In genomic region chr22:50641696-50642607, GRCh38 we compare ENCODE assay signal across 8 cellular contexts. TPM values are rescaled to one million over a fixed set of nuclear protein-coding genes. Genes with fewer than 3 reads are reported as not detected.
DNase-seq lines count a peak whose midpoint lies in the region; ATAC-seq and TF ChIP-seq lines count a peak whose summit lies in the region.

No MANE protein-coding gene starts in this region.

- ATAC-seq in body of pancreas (peak; percentile 18), GM19351 (IDR thresholded peaks at IDR 0.05; ENCODE audit: unreplicated experiment) (no peak), HG03196 (IDR thresholded peaks at IDR 0.05; ENCODE audit: unreplicated experiment) (no peak)

- DNase-seq in GM23248 (peak; percentile 40), body of pancreas (no peak), sigmoid colon (peak; percentile 64), ACHN (no peak), Kasumi-1 (lab: John Stamatoyannopoulos, UW) (no peak)

- H3K9me3 ChIP-seq in GM23248 (ENCODE audit: low read depth) (no peaks in the 10 kb centered on the region), body of pancreas (no peaks in the 10 kb centered on the region), iPS-18c (ENCODE audit: control insufficient read depth, insufficient read depth, low read length) (no peaks in the 10 kb centered on the region), sigmoid colon (no peaks in the 10 kb centered on the region)

- H3K4me1 ChIP-seq in GM23248 (ENCODE audit: insufficient read depth) (no peaks in the 10 kb centered on the region), body of pancreas (peaks cover 7% of the 10 kb centered on the region), sigmoid colon (peaks cover 0 to 11% (median 2%) of the 10 kb centered on the region in 4 donors)

- H4K20me1 ChIP-seq in GM23248 (ENCODE audit: insufficient read depth): no peaks in the 10 kb centered on the region

- TF ChIP-seq POLR2A in body of pancreas (IDR thresholded peaks at IDR 0.05) (no peak), sigmoid colon (IDR thresholded peaks at IDR 0.05) (no peak)

- no peaks in the 10 kb centered on the region for H3F3A ChIP-seq in GM23248 (ENCODE audit: insufficient read depth)

- H3K4me2 ChIP-seq in GM23248 (ENCODE audit: unreplicated experiment): no peak overlapping the region

- H3K36me3 ChIP-seq in GM23248 (ENCODE audit: low read depth) (no peaks in the 10 kb centered on the region), body of pancreas (replicated peaks in 1 of 2; ENCODE audit: insufficient read depth in 1 of 2, low read depth in 2 of 2) (no peaks in the 10 kb centered on the region), sigmoid colon (no peaks in the 10 kb centered on the region)

- WGBS in GM23248 (ENCODE audit: low coverage in 1 of 2, low lambda C conversion rate in 2 of 2, missing lambda C conversion rate in 2 of 2), 2 experiments: 20 to 22% methylated on average over 17 of the region's 17 CpGs
- 32 to 49% methylated on average over 7 to 17 of the region's 17 CpGs for WGBS in body of pancreas, 2 donors
- WGBS in sigmoid colon, 2 donors: 27 to 32% methylated on average over 17 of the region's 17 CpGs

- no peak for TF ChIP-seq EP300 in sigmoid colon (IDR thresholded peaks at IDR 0.05)

- H2AFZ ChIP-seq in GM23248: no peak overlapping the region

- H3K79me2 ChIP-seq in GM23248 (ENCODE audit: insufficient read depth): no peaks in the 10 kb centered on the region

- H3K27ac ChIP-seq in GM23248 (no peak overlapping the region), body of pancreas (no peak overlapping the region), sigmoid colon (peak overlapping the region in 1 of 4 donors; percentile 4)

- H3K9me2 ChIP-seq in GM23248 (ENCODE audit: insufficient read depth): no peaks in the 10 kb centered on the region

- H3K27me3 ChIP-seq in GM23248 (replicated peaks; ENCODE audit: insufficient read depth): peaks cover 41% of the 10 kb centered on the region
- peaks cover 0 to 10% of the 10 kb centered on the region in 2 donors for H3K27me3 ChIP-seq in body of pancreas
- peaks cover 0 to 53% (median 16%) of the 10 kb centered on the region in 3 donors for H3K27me3 ChIP-seq in sigmoid colon

- H3K4me3 ChIP-seq in GM23248: no peak overlapping the region
- no peak overlapping the region for H3K4me3 ChIP-seq in body of pancreas
- 0 out of 2 replicates have a peak overlapping the region, but pooled peaks have one; percentile 24 for H3K4me3 ChIP-seq in iPS-18c (ENCODE audit: insufficient read depth, low read depth, low read length)
- no peak overlapping the region for H3K4me3 ChIP-seq in sigmoid colon

- TF ChIP-seq CTCF in body of pancreas (IDR thresholded peaks at IDR 0.05): peak in 2 of 7 experiments; percentile 8 to 20
- TF ChIP-seq CTCF in sigmoid colon (IDR thresholded peaks at IDR 0.05): no peak

- H3K9ac ChIP-seq in GM23248: no peak overlapping the region

- in situ Hi-C loops in GM23248 (cut with MboI): no loop called here
- in situ Hi-C loops in ACHN (cut with HindIII; ENCODE audit: low pct_ligation_motif_present, low pct_unique_long_range_greater_than_20kb, low sequenced_read_pairs): no loop called here

- intact Hi-C loops in body of pancreas (cut with DNase I) (no loop called here), sigmoid colon (cut with DNase I) (no loop called here)

RNA-seq across cellular contexts. Expression of gene ARSA, which starts 14.0 kb away (rescaled TPM):
- 59.6 and 59.7 TPM in 2 replicates for total RNA-seq in GM23248 (2014; rRNA removed; shearing (Covaris generic))
- polyA plus RNA-seq in GM23248 (2016; fragmentation: Nextera tagmentation; extraction: Ambion mirVana) (31.7 and 32.9 TPM in 2 replicates), sigmoid colon (10 to 100 TPM; 10.8 to 56.9 (median 26.8) TPM)
- total RNA-seq in body of pancreas (10 to 100 TPM; 47.0 to 84.7 TPM), sigmoid colon (10 to 100 TPM; 19.3 to 26.3 (median 23.8) TPM)

RNA-seq across cellular contexts. Expression of gene SHANK3, which starts 30.7 kb away (rescaled TPM):
- 0.51 and 0.97 TPM in 2 replicates for total RNA-seq in GM23248 (2014; rRNA removed; shearing (Covaris generic))
- polyA plus RNA-seq in GM23248 (2016; fragmentation: Nextera tagmentation; extraction: Ambion mirVana) (0.08 and 0.10 TPM in 2 replicates), sigmoid colon (1 to 10 TPM in 1 of 3 donors, under 1 TPM in 2; 0.23 to 6.6 (median 0.60) TPM)
- total RNA-seq in body of pancreas (10 to 100 TPM in 1 of 2 donors, 1 to 10 TPM in 1; 6.0 to 15.5 TPM), sigmoid colon (10 to 100 TPM in 1 of 4 donors, 1 to 10 TPM in 3; 2.5 to 14.4 (median 3.7) TPM)

RNA-seq across cellular contexts. Expression of gene MAPK8IP2, which starts 41.4 kb away (rescaled TPM):
- 0.38 TPM in 1 of 2 replicates, not detected in the other for total RNA-seq in GM23248 (2014; rRNA removed; shearing (Covaris generic))
- polyA plus RNA-seq in GM23248 (2016; fragmentation: Nextera tagmentation; extraction: Ambion mirVana) (0.06 and 0.09 TPM in 2 replicates), sigmoid colon (1 to 10 TPM in 1 of 3 donors, under 1 TPM in 2; under 0.01 to 1.9 (median 0.23) TPM)
- total RNA-seq in body of pancreas (1 to 10 TPM; 2.9 to 3.6 TPM), sigmoid colon (1 to 10 TPM in 3 of 4 donors, under 1 TPM in 1; 0.66 to 2.9 (median 2.0) TPM)

RNA-seq across cellular contexts. Expression of gene CHKB, which starts 59.3 kb away (rescaled TPM):
- total RNA-seq in GM23248 (2014; rRNA removed; shearing (Covaris generic)): 38.7 and 41.3 TPM in 2 replicates
- polyA plus RNA-seq in GM23248 (2016; fragmentation: Nextera tagmentation; extraction: Ambion mirVana) (30.7 and 41.7 TPM in 2 replicates), sigmoid colon (10 to 100 TPM; 24.7 to 90.0 (median 37.8) TPM)
- total RNA-seq in body of pancreas (100 to 1,000 TPM in 1 of 2 donors, 10 to 100 TPM in 1; 43.3 to 122 TPM), sigmoid colon (10 to 100 TPM; 22.0 to 55.1 (median 39.2) TPM)

Comparison
In these comparisons a context has a peak if more than half of its experiments do, and no peak if none do; other contexts are left out.
1. DNase-seq: peak in GM23248 (single experiment) and sigmoid colon (single experiment); none in body of pancreas (0 of 4), ACHN (single experiment) and Kasumi-1 (0 of 2).